In the genomic region with DNA sequence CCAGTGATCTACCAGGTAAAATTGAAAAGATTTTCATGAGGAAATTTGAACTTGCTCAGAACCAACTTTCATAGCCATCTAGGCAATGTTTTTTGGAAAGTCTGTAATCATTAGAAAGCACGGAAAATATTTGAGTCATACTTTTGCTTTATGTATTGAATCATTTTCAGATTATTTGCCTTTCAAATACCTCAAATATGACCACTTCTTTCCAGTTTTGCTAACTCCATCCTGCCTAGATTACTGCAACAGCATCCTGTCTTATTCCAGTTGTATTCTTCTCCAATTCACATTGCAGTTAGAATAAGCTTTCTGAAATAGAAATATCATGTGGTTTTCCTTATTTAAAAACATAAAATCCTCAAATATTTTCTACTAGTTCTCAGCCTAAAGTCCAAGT, we compare ENCODE assay signal across 15 cellular contexts.
DNase-seq lines count a peak whose midpoint lies in the region; ATAC-seq and TF ChIP-seq lines count a peak whose summit lies in the region.
"Had no signal": no experiment of that assay in that cellular context is flagged by ENCODE, and none has a peak within 500 bp of the region (broad histone marks: within the 10 kb centered on the region; RNA-seq: fewer than 3 reads in every experiment).

No MANE protein-coding gene starts in this region.

- no peaks in the 10 kb centered on the region for H3K27me3 Mint-ChIP-seq in osteocyte (ENCODE audit: unreplicated experiment)
- no peaks in the 10 kb centered on the region for H3K27me3 Mint-ChIP-seq in activated T-cell treated with anti-CD3 and anti-CD28 coated beads, Interleukin-2, amount 50 U/mL, for 72 hours (ENCODE audit: low read depth)
- H3K27me3 Mint-ChIP-seq: CD4-positive, alpha-beta T cell had no signal

- H3K4me3 Mint-ChIP-seq in osteocyte (ENCODE audit: unreplicated experiment) = no peak overlapping the region
- no peak overlapping the region for H3K4me3 Mint-ChIP-seq in activated T-cell treated with anti-CD3 and anti-CD28 coated beads, Interleukin-2, amount 50 U/mL, for 72 hours
- H3K4me3 Mint-ChIP-seq: CD4-positive, alpha-beta T cell had no signal

- TF ChIP-seq CTCF in astrocyte of the spinal cord (IDR thresholded peaks at IDR 0.05; ENCODE audit: low read depth, low read length) (no peak), osteocyte (IDR thresholded peaks at IDR 0.05) (no peak)

- H3K27ac Mint-ChIP-seq in osteocyte (ENCODE audit: unreplicated experiment) = peak overlapping the region; percentile 72
- H3K27ac Mint-ChIP-seq in activated T-cell treated with anti-CD3 and anti-CD28 coated beads, Interleukin-2, amount 50 U/mL, for 72 hours = no peak overlapping the region
- H3K27ac Mint-ChIP-seq: CD4-positive, alpha-beta T cell had no signal

- in situ Hi-C loops in astrocyte of the spinal cord (cut with HindIII; ENCODE audit: low sequenced_read_pairs) = no loop called here

- no peak overlapping the region for H3K4me3 ChIP-seq in astrocyte of the spinal cord (ENCODE audit: low read depth, low read length)

- no peak for ATAC-seq in activated T-cell treated with anti-CD3 and anti-CD28 coated beads, Interleukin-2, amount 50 U/mL, for 72 hours (replicated peaks in 1 of 2)
- no peak for ATAC-seq in HG03460 (IDR thresholded peaks at IDR 0.05; ENCODE audit: unreplicated experiment)

- H3K4me1 Mint-ChIP-seq in osteocyte (ENCODE audit: unreplicated experiment) = peaks cover 7% of the 10 kb centered on the region
- no peaks in the 10 kb centered on the region for H3K4me1 Mint-ChIP-seq in activated T-cell treated with anti-CD3 and anti-CD28 coated beads, Interleukin-2, amount 50 U/mL, for 72 hours (ENCODE audit: low read depth)

- peak; percentile 31 for DNase-seq in GM03348 (ENCODE audit: low spot score)
- peak; percentile 33 for DNase-seq in astrocyte of the spinal cord (ENCODE audit: low read depth, low spot score)
- DNase-seq in fibroblast of gingiva (ENCODE audit: low read depth) = peak; percentile 69
- DNase-seq in osteocyte (ENCODE audit: extremely low spot score, unreplicated experiment) = no peak
- no peak for DNase-seq in NCI-H226
- no peak for DNase-seq in activated T-cell treated with anti-CD3 and anti-CD28 coated beads, Interleukin-2, amount 50 U/mL, for 72 hours
- DNase-seq in DMS114 treated with DMSO at 0.1 percent for 48 hours (lab: John Stamatoyannopoulos, UW; ENCODE audit: unreplicated experiment) = no peak
- DNase-seq: CD4-positive, alpha-beta T cell; DND-41; Karpas-422; MM.1S; NCI-H1105; NCI-H1694 treated with DMSO at 0.1 percent for 48 hours; RPMI8226 had no signal

- H3K9me3 Mint-ChIP-seq in osteocyte (ENCODE audit: unreplicated experiment) = peaks cover 53% of the 10 kb centered on the region
- peaks cover 9 to 13% of the 10 kb centered on the region in 2 donors for H3K9me3 Mint-ChIP-seq in activated T-cell treated with anti-CD3 and anti-CD28 coated beads, Interleukin-2, amount 50 U/mL, for 72 hours

- peaks cover 8% of the 10 kb centered on the region for H3K36me3 Mint-ChIP-seq in osteocyte (ENCODE audit: unreplicated experiment)
- H3K36me3 Mint-ChIP-seq in activated T-cell treated with anti-CD3 and anti-CD28 coated beads, Interleukin-2, amount 50 U/mL, for 72 hours (ENCODE audit: insufficient read depth in 2 of 2) = peaks cover 5 to 12% of the 10 kb centered on the region in 2 donors

Comparison
In these comparisons a context has a peak if more than half of its experiments do, and no peak if none do; other contexts are left out.
1. DNase-seq: peak in GM03348 (single experiment), astrocyte of the spinal cord (single experiment) and fibroblast of gingiva (single experiment); none in osteocyte (single experiment), NCI-H226 (single experiment), activated T-cell treated with anti-CD3 and anti-CD28 coated beads, Interleukin-2, amount 50 U/mL, for 72 hours (0 of 2) and DMS114 treated with DMSO at 0.1 percent for 48 hours (single experiment).